ENCODE assay signal across 8 cellular contexts in the genomic region with DNA sequence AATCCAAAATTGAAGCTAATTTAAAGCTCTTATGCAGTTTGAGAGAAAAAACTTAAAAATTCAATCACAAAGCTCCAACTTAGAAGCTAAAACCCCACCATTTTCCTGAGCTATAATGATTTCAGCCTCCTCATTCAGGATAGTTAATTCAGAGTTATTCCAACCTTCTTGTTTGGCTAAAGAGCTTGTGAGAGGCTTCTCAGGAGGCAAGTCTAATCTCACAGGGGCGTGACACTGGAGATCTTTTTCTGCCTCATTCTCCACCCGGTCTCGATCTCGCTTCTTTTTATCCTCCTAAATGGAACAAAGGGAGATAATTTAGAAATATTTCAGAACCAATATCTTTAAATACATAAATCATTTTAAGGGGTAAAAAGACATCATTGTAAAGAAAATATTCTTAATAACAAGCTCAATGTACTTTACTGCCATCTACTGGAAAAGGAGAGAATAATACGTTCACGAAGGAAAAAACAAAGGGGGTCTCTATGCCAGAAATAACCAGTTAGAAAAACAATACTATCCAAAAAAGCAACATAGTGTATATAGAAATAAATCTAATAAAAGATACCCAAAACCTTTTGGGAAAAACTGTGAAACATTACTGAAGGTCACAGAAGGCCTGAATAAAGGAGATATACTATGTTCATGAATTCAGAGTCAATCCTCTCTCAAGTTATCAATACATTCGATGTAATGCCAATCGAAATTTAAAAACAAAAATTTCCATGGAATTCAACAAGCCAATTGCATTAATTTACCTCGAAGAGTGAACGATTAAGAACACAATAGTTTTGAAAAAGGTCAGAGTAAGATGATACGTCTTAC.
DNase-seq lines count a peak whose midpoint lies in the region; ATAC-seq and FAIRE-seq lines count a peak whose summit lies in the region.

No MANE protein-coding gene starts in this region.

- DNase-seq in AG08395 (ENCODE audit: low spot score) (peak; percentile 45), GM19239 (ENCODE audit: insufficient read length, low spot score) (no peak), kidney glomerular epithelial cell (lab: John Stamatoyannopoulos, UW) (peak; percentile 21), cortex of kidney (lab: John Stamatoyannopoulos, UW) (no peak), COR-L47 (lab: John Stamatoyannopoulos, UW) (no peak)
- DNase-seq in effector CD4-positive, alpha-beta T cell: no peak

- ATAC-seq in HG03139 (IDR thresholded peaks at IDR 0.05; ENCODE audit: unreplicated experiment): no peak

- peak; percentile 45 for FAIRE-seq in GM19239 (lab: Jason Lieb, UNC)
- peak; percentile 87 for FAIRE-seq in TTC549 (lab: Jason Lieb, UNC)

Comparison
In these comparisons a context has a peak if more than half of its experiments do, and no peak if none do; other contexts are left out.
1. DNase-seq: peak in AG08395 (single experiment) and kidney glomerular epithelial cell (single experiment); none in GM19239 (single experiment), cortex of kidney (single experiment), COR-L47 (single experiment) and effector CD4-positive, alpha-beta T cell (single experiment).